ENCODE assay signal across 8 cellular contexts in genomic region chr7:39622609-39623311, GRCh38. TPM values are rescaled to one million over a fixed set of nuclear protein-coding genes. Genes with fewer than 3 reads are reported as not detected.
DNase-seq lines count a peak whose midpoint lies in the region; ATAC-seq and TF ChIP-seq lines count a peak whose summit lies in the region.

No MANE protein-coding gene starts in this region.

- peaks cover 10% of the 10 kb centered on the region for H3K36me3 Mint-ChIP-seq in T-cell

- TF ChIP-seq CTCF in fibroblast of the aortic adventitia (IDR thresholded peaks at IDR 0.05; ENCODE audit: insufficient read depth, low read length), result no peak

- H3K27me3 Mint-ChIP-seq in T-cell, result no peaks in the 10 kb centered on the region

- POLR2A ChIA-PET in T-cell (lab: Charles Lee), result interaction anchor here in 1 of 2 donors (0.6 kb wide), 2 partner anchors 14 to 380 kb away, joined by 4 to 5 read pairs; no protein-coding TSS in a partner anchor

- H3K4me3 ChIP-seq in fibroblast of the aortic adventitia (ENCODE audit: low read depth, low read length), result peak overlapping the region; percentile 74

- H3K4me3 Mint-ChIP-seq in T-cell, result peak overlapping the region; percentile 86 to 94 (median 88)

- ATAC-seq in GM18517 (IDR thresholded peaks at IDR 0.05; ENCODE audit: unreplicated experiment) (peak; percentile 35), HG02970 (IDR thresholded peaks at IDR 0.05; ENCODE audit: low FRiP score, unreplicated experiment) (peak; percentile 3), T-cell (replicated peaks in 1 of 4) (peak; percentile 7 to 20 (median 10)), HG03571 (IDR thresholded peaks at IDR 0.05; ENCODE audit: unreplicated experiment) (no peak)

- H3K9me3 Mint-ChIP-seq in T-cell, result no peaks in the 10 kb centered on the region

- DNase-seq in T-cell, result peak in 2 of 34 experiments; percentile 4 to 21
- no peak for DNase-seq in fibroblast of the aortic adventitia (ENCODE audit: low read depth)
- peak; percentile 12 for DNase-seq in pons (ENCODE audit: low spot score)
- DNase-seq in NAMALWA (ENCODE audit: low spot score), result no peak
- no peak for DNase-seq in DMS79 treated with DMSO at 0.1 percent for 48 hours (lab: John Stamatoyannopoulos, UW)

- CTCF ChIA-PET in T-cell (lab: Charles Lee), result interaction anchor here (0.6 to 5.5 kb wide), 9 partner anchors 12 to 123 kb away, joined by 3 to 31 read pairs (median 4); no protein-coding TSS in a partner anchor

- peak overlapping the region; percentile 82 to 87 for H3K27ac Mint-ChIP-seq in T-cell

- H3K4me1 Mint-ChIP-seq in T-cell, result peaks cover 48% of the 10 kb centered on the region in 3 donors

RNA-seq across cellular contexts. Expression of gene RALA, which starts 0.6 kb away (rescaled TPM):
- total RNA-seq in T-cell (10 to 100 TPM; 24.4 to 49.8 (median 36.7) TPM), fibroblast of the aortic adventitia (ENCODE audit: low replicate concordance) (42.7 and 61.5 TPM in 2 replicates)

RNA-seq across cellular contexts. Expression of gene YAE1, which starts 56.6 kb away (rescaled TPM):
- 10 to 100 TPM in 4 of 5 donors, 1 to 10 TPM in 1; 7.5 to 21.9 (median 15.6) TPM for total RNA-seq in T-cell
- 41.9 and 95.8 TPM in 2 replicates for total RNA-seq in fibroblast of the aortic adventitia (ENCODE audit: low replicate concordance)
